Comparison of ENCODE assay signal across 1 cellular context in genomic region chr4:78880874-78881492, GRCh38.
TF ChIP-seq lines count a peak whose summit lies in the region.

No MANE protein-coding gene starts in this region.

TF ChIP-seq in GM23338, 12 proteins besides CTCF, POLR2A, EP300 and RAD21:
- TF ChIP-seq, protein P1, sequence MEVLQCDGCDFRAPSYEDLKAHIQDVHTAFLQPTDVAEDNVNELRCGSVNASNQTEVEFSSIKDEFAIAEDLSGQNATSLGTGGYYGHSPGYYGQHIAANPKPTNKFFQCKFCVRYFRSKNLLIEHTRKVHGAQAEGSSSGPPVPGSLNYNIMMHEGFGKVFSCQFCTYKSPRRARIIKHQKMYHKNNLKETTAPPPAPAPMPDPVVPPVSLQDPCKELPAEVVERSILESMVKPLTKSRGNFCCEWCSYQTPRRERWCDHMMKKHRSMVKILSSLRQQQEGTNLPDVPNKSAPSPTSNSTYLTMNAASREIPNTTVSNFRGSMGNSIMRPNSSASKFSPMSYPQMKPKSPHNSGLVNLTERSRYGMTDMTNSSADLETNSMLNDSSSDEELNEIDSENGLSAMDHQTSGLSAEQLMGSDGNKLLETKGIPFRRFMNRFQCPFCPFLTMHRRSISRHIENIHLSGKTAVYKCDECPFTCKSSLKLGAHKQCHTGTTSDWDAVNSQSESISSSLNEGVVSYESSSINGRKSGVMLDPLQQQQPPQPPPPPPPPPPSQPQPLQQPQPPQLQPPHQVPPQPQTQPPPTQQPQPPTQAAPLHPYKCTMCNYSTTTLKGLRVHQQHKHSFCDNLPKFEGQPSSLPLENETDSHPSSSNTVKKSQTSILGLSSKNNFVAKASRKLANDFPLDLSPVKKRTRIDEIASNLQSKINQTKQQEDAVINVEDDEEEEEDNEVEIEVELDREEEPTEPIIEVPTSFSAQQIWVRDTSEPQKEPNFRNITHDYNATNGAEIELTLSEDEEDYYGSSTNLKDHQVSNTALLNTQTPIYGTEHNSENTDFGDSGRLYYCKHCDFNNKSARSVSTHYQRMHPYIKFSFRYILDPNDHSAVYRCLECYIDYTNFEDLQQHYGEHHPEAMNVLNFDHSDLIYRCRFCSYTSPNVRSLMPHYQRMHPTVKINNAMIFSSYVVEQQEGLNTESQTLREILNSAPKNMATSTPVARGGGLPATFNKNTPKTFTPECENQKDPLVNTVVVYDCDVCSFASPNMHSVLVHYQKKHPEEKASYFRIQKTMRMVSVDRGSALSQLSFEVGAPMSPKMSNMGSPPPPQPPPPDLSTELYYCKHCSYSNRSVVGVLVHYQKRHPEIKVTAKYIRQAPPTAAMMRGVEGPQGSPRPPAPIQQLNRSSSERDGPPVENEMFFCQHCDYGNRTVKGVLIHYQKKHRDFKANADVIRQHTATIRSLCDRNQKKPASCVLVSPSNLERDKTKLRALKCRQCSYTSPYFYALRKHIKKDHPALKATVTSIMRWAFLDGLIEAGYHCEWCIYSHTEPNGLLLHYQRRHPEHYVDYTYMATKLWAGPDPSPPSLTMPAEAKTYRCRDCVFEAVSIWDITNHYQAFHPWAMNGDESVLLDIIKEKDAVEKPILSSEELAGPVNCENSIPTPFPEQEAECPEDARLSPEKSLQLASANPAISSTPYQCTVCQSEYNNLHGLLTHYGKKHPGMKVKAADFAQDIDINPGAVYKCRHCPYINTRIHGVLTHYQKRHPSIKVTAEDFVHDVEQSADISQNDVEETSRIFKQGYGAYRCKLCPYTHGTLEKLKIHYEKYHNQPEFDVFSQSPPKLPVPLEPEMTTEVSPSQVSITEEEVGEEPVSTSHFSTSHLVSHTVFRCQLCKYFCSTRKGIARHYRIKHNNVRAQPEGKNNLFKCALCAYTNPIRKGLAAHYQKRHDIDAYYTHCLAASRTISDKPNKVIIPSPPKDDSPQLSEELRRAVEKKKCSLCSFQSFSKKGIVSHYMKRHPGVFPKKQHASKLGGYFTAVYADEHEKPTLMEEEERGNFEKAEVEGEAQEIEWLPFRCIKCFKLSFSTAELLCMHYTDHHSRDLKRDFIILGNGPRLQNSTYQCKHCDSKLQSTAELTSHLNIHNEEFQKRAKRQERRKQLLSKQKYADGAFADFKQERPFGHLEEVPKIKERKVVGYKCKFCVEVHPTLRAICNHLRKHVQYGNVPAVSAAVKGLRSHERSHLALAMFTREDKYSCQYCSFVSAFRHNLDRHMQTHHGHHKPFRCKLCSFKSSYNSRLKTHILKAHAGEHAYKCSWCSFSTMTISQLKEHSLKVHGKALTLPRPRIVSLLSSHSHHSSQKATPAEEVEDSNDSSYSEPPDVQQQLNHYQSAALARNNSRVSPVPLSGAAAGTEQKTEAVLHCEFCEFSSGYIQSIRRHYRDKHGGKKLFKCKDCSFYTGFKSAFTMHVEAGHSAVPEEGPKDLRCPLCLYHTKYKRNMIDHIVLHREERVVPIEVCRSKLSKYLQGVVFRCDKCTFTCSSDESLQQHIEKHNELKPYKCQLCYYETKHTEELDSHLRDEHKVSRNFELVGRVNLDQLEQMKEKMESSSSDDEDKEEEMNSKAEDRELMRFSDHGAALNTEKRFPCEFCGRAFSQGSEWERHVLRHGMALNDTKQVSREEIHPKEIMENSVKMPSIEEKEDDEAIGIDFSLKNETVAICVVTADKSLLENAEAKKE (CRISPR knock-in tag; IDR thresholded peaks at IDR 0.05): no peak
- no peak for TF ChIP-seq EZH2phosphoT487 (IDR thresholded peaks at IDR 0.05; ENCODE audit: unreplicated experiment)
- no peak for TF ChIP-seq ZNF114 (CRISPR knock-in tag; IDR thresholded peaks at IDR 0.05)
